ENCODE assay signal across 9 cellular contexts in the genomic region with DNA sequence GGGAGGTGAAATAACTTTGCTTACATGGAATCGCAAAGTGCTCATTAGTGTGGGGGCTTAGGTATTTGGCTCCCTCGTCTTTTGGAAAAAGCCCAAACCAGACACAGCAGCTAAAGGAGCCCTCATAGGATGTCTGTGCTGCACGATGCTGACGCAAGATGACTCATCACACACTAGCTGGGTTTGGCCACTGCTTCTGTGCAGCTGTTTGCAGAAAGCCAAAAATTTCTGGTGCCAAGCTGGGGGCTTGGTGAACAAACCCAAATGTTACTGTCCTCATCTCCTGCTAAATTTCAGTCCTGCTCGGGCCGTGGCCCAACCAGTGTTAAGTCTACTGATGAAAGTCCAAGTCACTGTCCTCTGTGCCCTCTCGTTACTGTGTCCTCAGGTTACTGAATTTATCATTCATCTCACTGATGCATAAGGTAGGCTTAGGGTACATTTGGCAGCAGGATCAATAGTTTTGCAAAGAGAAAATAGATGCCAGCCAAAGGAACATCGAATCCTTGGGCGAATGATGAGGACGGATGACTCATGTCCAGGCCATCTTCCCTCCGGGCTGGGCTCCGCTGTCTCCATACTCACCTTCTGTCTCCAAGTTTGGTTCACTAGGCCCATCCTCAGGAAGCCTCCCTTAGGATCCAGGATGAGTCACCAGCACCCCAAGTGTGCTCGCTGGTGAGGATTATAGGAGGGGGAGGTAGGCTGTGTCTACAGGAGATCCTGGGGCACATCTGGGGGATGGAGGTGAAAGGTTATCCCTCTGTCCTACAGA.
A peak's percentile ranks its signal among the peaks of the same experiment; 100 is the strongest.
DNase-seq lines count a peak whose midpoint lies in the region; ATAC-seq, FAIRE-seq and TF ChIP-seq lines count a peak whose summit lies in the region.
"Had no signal": no experiment of that assay in that cellular context is flagged by ENCODE, and none has a peak within 500 bp of the region (broad histone marks: within the 10 kb centered on the region; RNA-seq: fewer than 3 reads in every experiment).

No MANE protein-coding gene starts in this region.

- H3K4me3 Mint-ChIP-seq in GM23338 = no peak overlapping the region
- no peak overlapping the region for H3K4me3 Mint-ChIP-seq in naive B cell

- H4K20me1 ChIP-seq in GM23338 (replicated peaks; ENCODE audit: insufficient read depth) (no peaks in the 10 kb centered on the region), PC-3 (ENCODE audit: low read length) (no peaks in the 10 kb centered on the region), endothelial cell of umbilical vein (replicated peaks; ENCODE audit: control insufficient read depth, extremely low read depth, insufficient read depth, low read length) (no peaks in the 10 kb centered on the region)

- H3K4me1 Mint-ChIP-seq in GM23338 = peaks cover 5% of the 10 kb centered on the region; the same call in 2 of the 3 replicates
- peaks cover 10 to 20% (median 12%) of the 10 kb centered on the region in 3 donors for H3K4me1 Mint-ChIP-seq in naive B cell

- BruUV-seq in PC-3 (replicated peaks; lab: Mats Ljungman, UMichigan) = no TSS peak
- no TSS peak for BruUV-seq in endothelial cell of umbilical vein (replicated peaks; lab: Mats Ljungman, UMichigan)

- no peaks in the 10 kb centered on the region for H3K79me2 ChIP-seq in GM23338 (replicated peaks; ENCODE audit: insufficient read depth)
- H3K79me2 ChIP-seq in PC-3 (ENCODE audit: low read length) = no peaks in the 10 kb centered on the region
- no peaks in the 10 kb centered on the region for H3K79me2 ChIP-seq in endothelial cell of umbilical vein (ENCODE audit: control insufficient read depth, insufficient read depth, low read length)

- CTCF ChIA-PET in PC-3 (lab: Charles Lee) = interaction anchor here (1.0 to 1.3 kb wide), 4 partner anchors 26 to 930 kb away, joined by 3 to 7 read pairs (median 3); no protein-coding TSS in a partner anchor
- CTCF ChIA-PET in endothelial cell of umbilical vein (lab: Charles Lee) = interaction anchor here (0.8 to 3.1 kb wide), 13 partner anchors 23 to 932 kb away, joined by 3 to 37 read pairs (median 5); a partner anchor contains a TSS

- H3F3A ChIP-seq in GM23338 (replicated peaks; ENCODE audit: low read depth) (no peaks in the 10 kb centered on the region), PC-3 (ENCODE audit: low read length, unreplicated experiment) (peaks cover 7% of the 10 kb centered on the region)

- H3K27ac Mint-ChIP-seq in GM23338 (no peak overlapping the region), naive B cell (peak overlapping the region in 4 of 6 donors; percentile 6 to 39 (median 27))

- peak overlapping the region; percentile 63; the same call in 1 of the 2 replicates for H2AFZ ChIP-seq in GM23338
- peak overlapping the region; percentile 66 for H2AFZ ChIP-seq in PC-3 (ENCODE audit: low read length)
- H2AFZ ChIP-seq in endothelial cell of umbilical vein (ENCODE audit: low read depth, low read length) = peak overlapping the region; percentile 35

- H3K27me3 Mint-ChIP-seq in GM23338 (ENCODE audit: insufficient read depth, low read depth, poor library complexity) (peaks cover 2% of the 10 kb centered on the region), naive B cell (peaks cover 5 to 19% (median 16%) of the 10 kb centered on the region in 3 donors)

- H3K9me3 Mint-ChIP-seq in GM23338 (peaks cover 6% of the 10 kb centered on the region; the same call in 1 of the 3 replicates), naive B cell (peaks cover 3 to 15% (median 8%) of the 10 kb centered on the region in 7 donors)

- no peaks in the 10 kb centered on the region for H3K27me3 ChIP-seq in GM23338 (ENCODE audit: insufficient read depth)
- no peaks in the 10 kb centered on the region for H3K27me3 ChIP-seq in PC-3 (ENCODE audit: low read length)
- no peaks in the 10 kb centered on the region for H3K27me3 ChIP-seq in endothelial cell of umbilical vein (ENCODE audit: control insufficient read depth in 2 of 2, insufficient read depth in 2 of 2, low read length in 2 of 2)

- H3K9me3 ChIP-seq in PC-3 (ENCODE audit: low read length) (no peaks in the 10 kb centered on the region), endothelial cell of umbilical vein (replicated peaks; ENCODE audit: control insufficient read depth, insufficient read depth, low read length) (no peaks in the 10 kb centered on the region)

- intact Hi-C loops in PC-3 (cut with micrococcal nuclease) (loop anchor here (1.0 to 10.0 kb wide), 9 partner anchors 25 to 930 kb away; no protein-coding TSS in a partner anchor), endothelial cell of umbilical vein (cut with micrococcal nuclease) (loop anchor here (1.0 to 5.0 kb wide), 17 partner anchors 25 to 930 kb away; a partner anchor contains a TSS)

- H3K4me1 ChIP-seq in GM23338 (ENCODE audit: insufficient read depth) (no peaks in the 10 kb centered on the region), PC-3 (ENCODE audit: insufficient read depth, low read length) (peaks cover 26% of the 10 kb centered on the region), endothelial cell of umbilical vein (ENCODE audit: control insufficient read depth, extremely low read depth, insufficient read depth, low read length) (peaks cover 21% of the 10 kb centered on the region)

- H3K9me2 ChIP-seq in GM23338 (ENCODE audit: insufficient read depth) = no peaks in the 10 kb centered on the region
- no peaks in the 10 kb centered on the region for H3K9me2 ChIP-seq in PC-3 (replicated peaks; ENCODE audit: low read length)

- no peak for TF ChIP-seq CTCF in GM23338 (conservative IDR thresholded peaks at IDR 0.05; ENCODE audit: low read depth in 2 of 2)
- TF ChIP-seq CTCF in PC-3 (conservative IDR thresholded peaks at IDR 0.05; ENCODE audit: low read depth, low read length) = no peak
- no peak for TF ChIP-seq CTCF in endothelial cell of umbilical vein (IDR thresholded peaks at IDR 0.05; ENCODE audit: extremely low read depth in 1 of 2, insufficient read depth in 1 of 2, low read depth in 1 of 2, low read length in 2 of 2)

- dilution Hi-C loops in endothelial cell of umbilical vein (cut with MboI; ENCODE audit: extremely low pct_ligation_motif_present, low sequenced_read_pairs) = no loop called here

- no peak for DNase-seq in GM23338 (ENCODE audit: low spot score)
- DNase-seq in PC-3 = peak; percentile 96
- DNase-seq in endothelial cell of umbilical vein (ENCODE audit: low read depth, low spot score) = no peak
- no peak for DNase-seq in naive B cell
- no peak for DNase-seq in NCI-H526 treated with DMSO at 0.1 percent for 48 hours (lab: John Stamatoyannopoulos, UW)
- DNase-seq in GM19240 (ENCODE audit: insufficient read length, low spot score) = no peak
- no peak for DNase-seq in stimulated activated naive CD8-positive, alpha-beta T cell treated with anti-CD3 and anti-CD28 coated beads, Interleukin-15, Interleukin-2, amounts not matched to agents 100 U/mL and 50 U/mL, for 24 hours

- no peak overlapping the region for H3K27ac ChIP-seq in GM23338 (ENCODE audit: low read depth)
- peak overlapping the region; percentile 94 for H3K27ac ChIP-seq in PC-3 (ENCODE audit: low read length)
- peak overlapping the region; percentile 76 for H3K27ac ChIP-seq in endothelial cell of umbilical vein (ENCODE audit: insufficient read depth, low read depth, low read length)

- H3K36me3 ChIP-seq in GM23338 (ENCODE audit: insufficient read depth) (no peaks in the 10 kb centered on the region), PC-3 (ENCODE audit: low read depth, low read length) (no peaks in the 10 kb centered on the region), endothelial cell of umbilical vein (ENCODE audit: control insufficient read depth in 2 of 2, extremely low read depth in 1 of 2, insufficient read depth in 2 of 2, low read length in 2 of 2) (no peaks in the 10 kb centered on the region)

- no peak for FAIRE-seq in endothelial cell of umbilical vein (lab: Jason Lieb, UNC)
- FAIRE-seq: islet of Langerhans had no signal

- H3K4me3 ChIP-seq in GM23338 = no peak overlapping the region
- peak overlapping the region; percentile 60 for H3K4me3 ChIP-seq in PC-3 (ENCODE audit: low read length)
- H3K4me3 ChIP-seq in endothelial cell of umbilical vein (replicated peaks in 1 of 3; ENCODE audit: insufficient read depth in 1 of 3, low read depth in 1 of 3, low read length in 3 of 3) = no peak overlapping the region

- peak; percentile 25 for TF ChIP-seq POLR2A in endothelial cell of umbilical vein (IDR thresholded peaks at IDR 0.05; ENCODE audit: low read depth, low read length)

- H3K36me3 Mint-ChIP-seq in GM23338 (ENCODE audit: low read depth) = no peaks in the 10 kb centered on the region
- H3K36me3 Mint-ChIP-seq in naive B cell = peaks cover 0 to 12% of the 10 kb centered on the region in 2 donors

- H3K9ac ChIP-seq in PC-3 (ENCODE audit: low read length) (peak overlapping the region; percentile 56), endothelial cell of umbilical vein (replicated peaks; ENCODE audit: extremely low read depth, insufficient read depth, low read length) (peak overlapping the region; percentile 16)

- no peak overlapping the region for H3K4me2 ChIP-seq in GM23338
- peak overlapping the region; percentile 82 for H3K4me2 ChIP-seq in PC-3 (ENCODE audit: low read length)
- H3K4me2 ChIP-seq in endothelial cell of umbilical vein (ENCODE audit: insufficient read depth, low read length) = peak overlapping the region; percentile 55

- POLR2A ChIA-PET in PC-3 (lab: Charles Lee; ENCODE audit: unreplicated experiment) = no interaction called here
- POLR2A ChIA-PET in endothelial cell of umbilical vein (lab: Charles Lee) = interaction anchor here (0.5 to 0.6 kb wide), 2 partner anchors 326 to 526 kb away, joined by 3 read pairs; no protein-coding TSS in a partner anchor

- ATAC-seq in GM23338 (no peak; the same call in 2 of the 3 replicates), PC-3 (peak; percentile 92), naive B cell (ENCODE audit: low read depth in 2 of 2) (no peak), HG02970 (IDR thresholded peaks at IDR 0.05; ENCODE audit: low FRiP score, unreplicated experiment) (no peak)
- no peak for ATAC-seq in stimulated activated naive CD8-positive, alpha-beta T cell treated with anti-CD3 and anti-CD28 coated beads, Interleukin-15, Interleukin-2, amounts not matched to agents 100 U/mL and 50 U/mL, for 24 hours

- no peaks in the 10 kb centered on the region for H3K9me1 ChIP-seq in endothelial cell of umbilical vein (replicated peaks; ENCODE audit: control insufficient read depth, extremely low read depth, insufficient read depth, low read length)

TF ChIP-seq in GM23338, 12 proteins besides CTCF, POLR2A, EP300 and RAD21 (continues in another document):
- no peak for TF ChIP-seq CREB1 (CRISPR knock-in tag; IDR thresholded peaks at IDR 0.05; ENCODE audit: low read depth)
- TF ChIP-seq EZH2 (IDR thresholded peaks at IDR 0.05; ENCODE audit: low read depth, unreplicated experiment) = no peak
- no peak for TF ChIP-seq NANOG (IDR thresholded peaks at IDR 0.05; ENCODE audit: borderline replicate concordance)

TF ChIP-seq in endothelial cell of umbilical vein, 7 proteins besides CTCF, POLR2A, EP300 and RAD21 (continues in another document):
- TF ChIP-seq MYC (IDR thresholded peaks at IDR 0.05; ENCODE audit: low read depth, low read length) (no peak), JUN (IDR thresholded peaks at IDR 0.05; ENCODE audit: borderline replicate concordance, insufficient read depth, insufficient read length, low read depth) (peak; percentile 89)
- TF ChIP-seq, protein P1, sequence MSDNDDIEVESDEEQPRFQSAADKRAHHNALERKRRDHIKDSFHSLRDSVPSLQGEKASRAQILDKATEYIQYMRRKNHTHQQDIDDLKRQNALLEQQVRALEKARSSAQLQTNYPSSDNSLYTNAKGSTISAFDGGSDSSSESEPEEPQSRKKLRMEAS (IDR thresholded peaks at IDR 0.05; ENCODE audit: insufficient read depth, insufficient read length) = no peak
